ENCODE assay signal across 12 cellular contexts in the genomic region with DNA sequence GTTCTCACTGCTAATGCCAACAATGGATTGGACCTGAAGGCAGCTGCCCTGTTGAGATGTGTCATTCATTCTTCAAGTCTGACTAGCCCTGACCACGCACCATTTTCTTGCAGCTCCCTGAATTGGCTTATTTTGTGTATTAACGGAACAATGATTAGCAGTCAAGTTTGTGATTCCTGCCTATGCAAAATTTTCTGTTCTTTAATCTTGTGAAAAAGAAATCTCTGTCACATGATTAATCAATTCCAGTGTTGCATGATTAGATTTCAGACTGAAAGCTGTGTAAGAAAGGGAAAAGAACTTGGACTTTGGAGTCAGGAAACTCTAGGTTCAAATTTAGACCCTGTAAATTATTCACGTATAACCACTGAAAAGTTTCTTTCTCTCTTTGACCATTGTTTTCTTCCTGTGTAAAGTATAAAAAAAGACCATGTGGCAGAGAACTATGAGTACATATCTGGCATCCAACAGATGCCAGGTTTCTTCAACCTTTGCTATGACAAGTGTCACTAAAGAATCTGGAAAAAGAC.
DNase-seq lines count a peak whose midpoint lies in the region; ATAC-seq and TF ChIP-seq lines count a peak whose summit lies in the region.
"Had no signal": no experiment of that assay in that cellular context is flagged by ENCODE, and none has a peak within 500 bp of the region (broad histone marks: within the 10 kb centered on the region; RNA-seq: fewer than 3 reads in every experiment).

No MANE protein-coding gene starts in this region.

- H3K4me1 ChIP-seq in OCI-LY7 (ENCODE audit: insufficient read depth, low read length, poor library complexity, severe bottlenecking) = peaks cover 7% of the 10 kb centered on the region
- H3K4me1 ChIP-seq in transverse colon = peaks cover 0 to 3% (median 0%) of the 10 kb centered on the region in 4 donors
- H3K4me1 ChIP-seq in esophagus squamous epithelium = peaks cover 0 to 9% (median 0%) of the 10 kb centered on the region in 3 donors

- POLR2A ChIA-PET in OCI-LY7 (lab: Charles Lee) = interaction anchor here (0.8 to 0.9 kb wide), 2 partner anchors 26 to 194 kb away, joined by 3 read pairs; no protein-coding TSS in a partner anchor

- no peak overlapping the region for H3K4me2 ChIP-seq in OCI-LY7 (ENCODE audit: low read length)

- H3K27me3 ChIP-seq in transverse colon (no peaks in the 10 kb centered on the region), esophagus squamous epithelium (no peaks in the 10 kb centered on the region)

- H3K9me3 ChIP-seq in OCI-LY7 (ENCODE audit: low read length) (no peaks in the 10 kb centered on the region), transverse colon (no peaks in the 10 kb centered on the region), esophagus squamous epithelium (no peaks in the 10 kb centered on the region)
- H3K9me3 ChIP-seq: thoracic aorta had no signal

- peak; percentile 49 for DNase-seq in ACHN
- DNase-seq in OCI-LY7 (ENCODE audit: low spot score) = no peak
- DNase-seq in GDM1 (lab: John Stamatoyannopoulos, UW) = no peak
- no peak for DNase-seq in transverse colon
- no peak for DNase-seq in cortex of kidney (lab: John Stamatoyannopoulos, UW)
- DNase-seq in esophagus squamous epithelium (lab: John Stamatoyannopoulos, UW) = no peak
- DNase-seq: activated T-cell treated with anti-CD3 and anti-CD28 coated beads, Interleukin-2, amount 50 U/mL, for 4 hours; NCI-H226; stimulated activated CD4-positive, alpha-beta T cell treated with anti-CD3 and anti-CD28 coated beads, Interleukin-2, amount 100 ng/mL, for 48 hours had no signal

- no peak for TF ChIP-seq CTCF in OCI-LY7 (conservative IDR thresholded peaks at IDR 0.05; ENCODE audit: low read length)
- no peak for TF ChIP-seq CTCF in transverse colon (IDR thresholded peaks at IDR 0.05)
- TF ChIP-seq CTCF in esophagus squamous epithelium (IDR thresholded peaks at IDR 0.05) = no peak

- H3K4me3 ChIP-seq in OCI-LY7 (ENCODE audit: low read depth, low read length, poor library complexity, severe bottlenecking) = no peak overlapping the region
- H3K4me3 ChIP-seq in transverse colon = no peak overlapping the region
- H3K4me3 ChIP-seq in esophagus squamous epithelium = no peak overlapping the region
- H3K4me3 ChIP-seq: thoracic aorta had no signal

- H3K36me3 ChIP-seq in OCI-LY7 (ENCODE audit: insufficient read depth, low read length) (no peaks in the 10 kb centered on the region), transverse colon (no peaks in the 10 kb centered on the region), esophagus squamous epithelium (no peaks in the 10 kb centered on the region)
- H3K36me3 ChIP-seq: thoracic aorta had no signal

- no TSS peak for BruUV-seq in OCI-LY7 (replicated peaks; lab: Mats Ljungman, UMichigan)

- H3K79me2 ChIP-seq in OCI-LY7 (ENCODE audit: insufficient read depth, low read depth, low read length) = no peaks in the 10 kb centered on the region

- WGBS in transverse colon (ENCODE audit: low coverage in 1 of 2), 2 donors = 47% methylated on average over 3 of the region's 3 CpGs
- WGBS in esophagus squamous epithelium, 2 donors = 59 to 67% methylated on average over 3 of the region's 3 CpGs

- in situ Hi-C loops in ACHN (cut with HindIII; ENCODE audit: low pct_ligation_motif_present, low pct_unique_long_range_greater_than_20kb, low sequenced_read_pairs) = no loop called here
- in situ Hi-C loops in transverse colon (cut with MboI; ENCODE audit: low pct_ligation_motif_present in 1 of 4, low pct_unique_long_range_greater_than_20kb in 1 of 4, low sequenced_read_pairs in 3 of 4) = loop anchor here in 1 of 4 donors (25.0 kb wide), 1 partner anchor 218 kb away; no protein-coding TSS in a partner anchor

- peak overlapping the region; percentile 69 for H2AFZ ChIP-seq in OCI-LY7 (ENCODE audit: low read length)

- no peaks in the 10 kb centered on the region for H4K20me1 ChIP-seq in OCI-LY7 (ENCODE audit: insufficient read depth, low read length)

- H3K27ac ChIP-seq in OCI-LY7 (ENCODE audit: low read depth, low read length, poor library complexity, severe bottlenecking) (no peak overlapping the region), transverse colon (no peak overlapping the region), esophagus squamous epithelium (no peak overlapping the region)
- H3K27ac ChIP-seq: thoracic aorta had no signal

- CTCF ChIA-PET in OCI-LY7 (lab: Charles Lee; ENCODE audit: unreplicated experiment) = no interaction called here

- TF ChIP-seq POLR2A in transverse colon (IDR thresholded peaks at IDR 0.05) (no peak), esophagus squamous epithelium (IDR thresholded peaks at IDR 0.05) (no peak)

- no peak for TF ChIP-seq EP300 in transverse colon (IDR thresholded peaks at IDR 0.05; ENCODE audit: low read depth)

- intact Hi-C loops in OCI-LY7 (cut with micrococcal nuclease; ENCODE audit: unreplicated experiment) (no loop called here), transverse colon (cut with DNase I; ENCODE audit: low total_unique reads) (no loop called here), esophagus squamous epithelium (cut with DNase I) (no loop called here)

- H3K9me2 ChIP-seq in OCI-LY7 (ENCODE audit: insufficient read depth, low read length) = no peaks in the 10 kb centered on the region

- ATAC-seq in GM19452 (IDR thresholded peaks at IDR 0.05; ENCODE audit: unreplicated experiment) (peak; percentile 74), HG02981 (IDR thresholded peaks at IDR 0.05; ENCODE audit: unreplicated experiment) (peak; percentile 76)
- ATAC-seq: activated T-cell treated with anti-CD3 and anti-CD28 coated beads, Interleukin-2, amount 50 U/mL, for 4 hours had no signal
